ENCODE assay signal across 8 cellular contexts in the genomic region with DNA sequence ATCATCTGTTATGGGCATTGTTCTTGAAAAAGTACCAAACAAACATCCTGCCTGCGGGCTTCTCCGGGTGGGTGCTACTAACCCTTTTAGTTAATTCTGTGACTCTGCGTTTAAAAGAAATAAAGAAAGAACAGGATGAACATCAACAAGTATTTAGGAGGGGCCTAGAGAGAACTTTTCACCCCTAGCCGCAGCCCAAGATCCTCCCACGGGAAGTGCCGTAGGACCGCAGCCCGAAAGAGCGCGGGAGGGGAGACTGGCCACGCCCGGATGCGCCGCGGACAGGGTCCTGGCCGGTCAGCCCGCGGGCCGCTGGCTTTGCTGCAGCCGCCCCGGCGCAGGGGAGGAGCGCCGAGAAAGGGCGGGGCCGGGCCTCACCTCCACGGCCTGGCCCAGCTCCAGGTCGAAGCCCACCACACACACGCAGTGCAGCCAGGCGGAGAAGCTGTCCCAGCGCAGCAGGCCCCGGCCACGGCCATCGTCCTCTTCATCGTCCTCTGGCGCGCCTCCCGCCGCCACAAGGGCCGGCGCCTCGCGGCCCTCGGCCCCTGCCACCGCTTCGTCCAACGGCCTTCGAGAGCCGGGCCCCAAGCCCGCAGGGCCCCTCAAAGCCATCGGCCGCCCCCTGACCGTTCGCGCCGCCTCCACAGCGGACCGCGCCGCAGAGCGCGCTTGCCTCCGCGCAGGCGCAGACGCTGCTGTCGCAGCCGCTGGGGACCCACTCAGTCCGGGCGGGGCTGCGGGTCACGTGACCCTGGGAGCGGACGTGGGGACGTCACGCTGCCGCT. TPM values are rescaled to one million over a fixed set of nuclear protein-coding genes. Genes with fewer than 3 reads are reported as not detected.
DNase-seq lines count a peak whose midpoint lies in the region; ATAC-seq and TF ChIP-seq lines count a peak whose summit lies in the region.

A gene with protein sequence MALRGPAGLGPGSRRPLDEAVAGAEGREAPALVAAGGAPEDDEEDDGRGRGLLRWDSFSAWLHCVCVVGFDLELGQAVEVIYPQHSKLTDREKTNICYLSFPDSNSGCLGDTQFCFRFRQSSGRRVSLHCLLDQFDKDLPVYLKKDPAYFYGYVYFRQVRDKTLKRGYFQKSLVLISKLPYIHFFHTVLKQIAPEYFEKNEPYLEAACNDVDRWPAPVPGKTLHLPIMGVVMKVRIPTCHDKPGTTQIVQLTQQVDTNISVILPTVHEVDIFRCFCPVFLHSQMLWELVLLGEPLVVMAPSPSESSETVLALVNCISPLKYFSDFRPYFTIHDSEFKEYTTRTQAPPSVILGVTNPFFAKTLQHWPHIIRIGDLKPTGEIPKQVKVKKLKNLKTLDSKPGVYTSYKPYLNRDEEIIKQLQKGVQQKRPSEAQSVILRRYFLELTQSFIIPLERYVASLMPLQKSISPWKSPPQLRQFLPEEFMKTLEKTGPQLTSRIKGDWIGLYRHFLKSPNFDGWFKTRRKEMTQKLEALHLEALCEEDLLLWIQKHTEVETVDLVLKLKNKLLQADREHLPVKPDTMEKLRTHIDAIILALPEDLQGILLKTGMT (minus strand): TSS at position 674 of the 788 bp plus-strand sequence. CDS start 59 bp downstream, at position 615.

- H3K4me3 ChIP-seq in kidney epithelial cell (ENCODE audit: low read depth, low read length), result peak within 1 kb of the TSS; percentile 72

- H3K27me3 ChIP-seq in kidney epithelial cell (ENCODE audit: control insufficient read depth, insufficient read depth, low read length), result no peaks in the 10 kb centered on the region

- no peaks in the 10 kb centered on the region for H3K36me3 ChIP-seq in kidney epithelial cell (ENCODE audit: control insufficient read depth, insufficient read depth, low read length)

- TF ChIP-seq CTCF in kidney epithelial cell (IDR thresholded peaks at IDR 0.05; ENCODE audit: insufficient read depth, low read length, poor library complexity, severe bottlenecking), result no peak

- ATAC-seq in GM19043 (IDR thresholded peaks at IDR 0.05; ENCODE audit: low read depth, unreplicated experiment) (peak; percentile 70), HG03354 (IDR thresholded peaks at IDR 0.05; ENCODE audit: poor library complexity, severe bottlenecking, unreplicated experiment) (peak; percentile 82)

- DNase-seq in AML-193 (lab: John Stamatoyannopoulos, UW) (peak; percentile 95 to 96), NCI-H510A (lab: John Stamatoyannopoulos, UW) (peak; percentile 76), cerebellum (ENCODE audit: low spot score) (peak; percentile 97), kidney epithelial cell (ENCODE audit: low read depth) (no peak)
- DNase-seq in activated CD4-positive, alpha-beta T cell treated with anti-CD3 and anti-CD28 coated beads for 1 hour, result peak; percentile 94
- DNase-seq in stimulated activated CD4-positive, alpha-beta T cell treated with anti-CD3 and anti-CD28 coated beads, Interleukin-15, amount 100 ng/mL, for 24 hours, result peak; percentile 98

RNA-seq across cellular contexts. Expression of the gene that starts here (rescaled TPM):
- total RNA-seq in cerebellum (33.7 TPM), kidney epithelial cell (16.8 and 17.3 TPM in 2 replicates)
